Comparison of ENCODE assay signal across 21 cellular contexts in the genomic region with DNA sequence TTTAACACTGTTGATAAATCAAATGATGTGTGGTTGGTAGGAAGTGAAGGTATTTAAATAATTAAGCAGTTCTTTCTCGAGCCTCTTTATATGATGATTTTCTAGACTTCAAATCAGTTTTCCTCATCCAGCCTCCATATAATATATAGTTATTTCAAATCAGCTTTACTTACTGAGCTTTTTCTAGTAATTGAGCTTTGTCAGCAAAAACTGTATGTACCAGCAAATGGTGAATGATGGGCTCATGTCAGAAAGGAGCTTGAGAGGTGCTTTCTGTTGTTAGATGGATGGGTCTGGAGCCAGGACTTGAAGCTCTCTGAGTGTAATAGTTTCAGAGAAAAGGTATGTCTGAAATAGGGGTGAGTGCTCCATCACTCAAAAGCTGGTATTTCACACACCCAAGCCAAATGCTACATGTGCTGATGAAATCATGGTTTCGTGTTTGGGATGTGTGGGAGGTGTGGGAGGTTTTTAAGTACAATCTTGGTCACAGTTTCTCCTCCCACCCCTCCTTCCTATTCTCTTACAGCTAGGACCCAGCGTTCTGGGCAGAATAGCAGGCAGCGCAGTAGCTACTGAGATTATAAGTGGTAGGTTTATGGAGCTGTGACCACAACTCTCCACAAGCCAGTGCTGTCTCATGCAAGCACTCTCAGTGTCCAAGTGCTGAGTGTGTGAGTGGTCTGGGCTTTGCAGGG. TPM values are rescaled to one million over a fixed set of nuclear protein-coding genes. Genes with fewer than 3 reads are reported as not detected.
DNase-seq lines count a peak whose midpoint lies in the region; ATAC-seq and TF ChIP-seq lines count a peak whose summit lies in the region.
"Had no signal": no experiment of that assay in that cellular context is flagged by ENCODE, and none has a peak within 500 bp of the region (broad histone marks: within the 10 kb centered on the region; RNA-seq: fewer than 3 reads in every experiment).

No MANE protein-coding gene starts in this region.

- intact Hi-C loops in activated T-helper 2 cell treated with anti-CD3 and anti-CD28 coated beads, Interferon-gamma antibody, Interleukin-2, Interleukin-4, amounts not matched to agents 10 μg/mL and 5 μg/mL and 100 μg/mL, durations not matched to agents 14 hours and 24 hours and 36 hours (cut with micrococcal nuclease) = no loop called here

- no peak overlapping the region for H2BK15ac ChIP-seq in mesenchymal stem cell (ENCODE audit: low read depth, poor library complexity, severe bottlenecking)

- H3K36me3 ChIP-seq in mesenchymal stem cell (ENCODE audit: control insufficient read depth in 1 of 2, insufficient read depth in 2 of 2, low read depth in 1 of 2, low read length in 2 of 2) = no peaks in the 10 kb centered on the region
- H3K36me3 ChIP-seq: prostate gland had no signal

- peaks cover 15% of the 10 kb centered on the region for H3K27me3 Mint-ChIP-seq in T-helper 17 cell
- H3K27me3 Mint-ChIP-seq in activated T-helper 2 cell treated with anti-CD3 and anti-CD28 coated beads, Interferon-gamma antibody, Interleukin-2, Interleukin-4, amounts not matched to agents 10 μg/mL and 5 μg/mL and 100 μg/mL, durations not matched to agents 14 hours and 24 hours and 36 hours (ENCODE audit: low read depth) = peaks cover 8% of the 10 kb centered on the region

- H4K8ac ChIP-seq in mesenchymal stem cell (ENCODE audit: low read length) = no peak overlapping the region

- peaks cover 0 to 13% of the 10 kb centered on the region in 2 experiments for H3K27me3 ChIP-seq in mesenchymal stem cell (ENCODE audit: control insufficient read depth in 1 of 2, insufficient read depth in 1 of 2, low read length in 2 of 2)
- H3K27me3 ChIP-seq: testis had no signal

- H3K4ac ChIP-seq in mesenchymal stem cell (ENCODE audit: low read depth in 1 of 2, low read length in 2 of 2) = no peak overlapping the region

- no peak overlapping the region for H3K14ac ChIP-seq in mesenchymal stem cell (ENCODE audit: low read length in 2 of 2)

- no peak overlapping the region for H2BK120ac ChIP-seq in mesenchymal stem cell (ENCODE audit: low read depth, low read length)

- H3K4me1 Mint-ChIP-seq in T-helper 17 cell = no peaks in the 10 kb centered on the region
- H3K4me1 Mint-ChIP-seq in activated T-helper 2 cell treated with anti-CD3 and anti-CD28 coated beads, Interferon-gamma antibody, Interleukin-2, Interleukin-4, amounts not matched to agents 10 μg/mL and 5 μg/mL and 100 μg/mL, durations not matched to agents 14 hours and 24 hours and 36 hours (ENCODE audit: low read depth) = no peaks in the 10 kb centered on the region
- H3K4me1 Mint-ChIP-seq: natural killer cell had no signal

- no peak overlapping the region for H2AFZ ChIP-seq in mesenchymal stem cell (ENCODE audit: low read depth, low read length)

- H3K4me3 ChIP-seq in GM12865 (ENCODE audit: low read depth, low read length) (no peak overlapping the region), mesenchymal stem cell (ENCODE audit: insufficient read depth in 1 of 2, low read depth in 1 of 2, low read length in 2 of 2) (no peak overlapping the region)
- H3K4me3 ChIP-seq: prostate gland, testis had no signal

- no peak overlapping the region for H3K27ac ChIP-seq in mesenchymal stem cell (ENCODE audit: low read length, poor library complexity, severe bottlenecking)
- H3K27ac ChIP-seq: foreskin keratinocyte, prostate gland, testis had no signal

- DNase-seq in GM12865 (ENCODE audit: low read depth) (peak; percentile 20), T-helper 17 cell (no peak), mesenchymal stem cell (peak; percentile 50), NCI-H510A (lab: John Stamatoyannopoulos, UW) (no peak), NCI-H2171 (lab: John Stamatoyannopoulos, UW) (no peak), NCI-H524 (lab: John Stamatoyannopoulos, UW) (no peak)
- no peak for DNase-seq in activated T-helper 2 cell treated with anti-CD3 and anti-CD28 coated beads, Interferon-gamma antibody, Interleukin-2, Interleukin-4, amounts not matched to agents 10 μg/mL and 5 μg/mL and 100 μg/mL, durations not matched to agents 14 hours and 24 hours and 36 hours (ENCODE audit: low spot score)
- DNase-seq: activated CD4-positive, CD25-positive, alpha-beta regulatory T cell treated with anti-CD3 and anti-CD28 coated beads, Interleukin-2, amount 50 U/mL, for 72 hours; activated T-cell treated with anti-CD3 and anti-CD28 coated beads for 4 hours; caudate nucleus; effector memory CD8-positive, alpha-beta T cell; foreskin keratinocyte; natural killer cell; NCI-H2029; NCI-H82; stimulated activated CD4-positive, alpha-beta T cell treated with anti-CD3 and anti-CD28 coated beads, Interleukin-15, amount 100 ng/mL, for 24 hours; T-helper 2 cell; testis had no signal

- 38% methylated on average over 2 of the region's 4 CpGs for WGBS in mesenchymal stem cell

- H3K4me1 ChIP-seq in mesenchymal stem cell (ENCODE audit: control insufficient read depth, insufficient read depth, low read depth, low read length) = no peaks in the 10 kb centered on the region
- H3K4me1 ChIP-seq: foreskin keratinocyte, prostate gland, testis had no signal

- H3K18ac ChIP-seq in mesenchymal stem cell (ENCODE audit: low read depth in 1 of 2, low read length in 2 of 2) = peak overlapping the region in 1 of 2 experiments; percentile 0

- no peak for TF ChIP-seq CTCF in GM12865 (IDR thresholded peaks at IDR 0.05; ENCODE audit: insufficient read depth, low read depth, low read length, missing control alignments)

- no peak overlapping the region for H4K91ac ChIP-seq in mesenchymal stem cell (ENCODE audit: low read length)

- H3K36me3 Mint-ChIP-seq in T-helper 17 cell (ENCODE audit: low read depth) = no peaks in the 10 kb centered on the region
- H3K36me3 Mint-ChIP-seq in activated T-helper 2 cell treated with anti-CD3 and anti-CD28 coated beads, Interferon-gamma antibody, Interleukin-2, Interleukin-4, amounts not matched to agents 10 μg/mL and 5 μg/mL and 100 μg/mL, durations not matched to agents 14 hours and 24 hours and 36 hours (ENCODE audit: low read depth) = no peaks in the 10 kb centered on the region
- H3K36me3 Mint-ChIP-seq: activated naive CD4-positive, alpha-beta T cell treated with anti-CD3 and anti-CD28 coated beads, Interleukin-2, amount 50 U/mL, for 72 hours; natural killer cell had no signal

- H3K4me2 ChIP-seq in mesenchymal stem cell (ENCODE audit: low read length, poor library complexity, severe bottlenecking) = no peak overlapping the region

- peak overlapping the region in 1 of 2 experiments; percentile 6 for H2BK12ac ChIP-seq in mesenchymal stem cell (ENCODE audit: low read length in 2 of 2)

- H3K9me3 ChIP-seq in T-helper 17 cell (ENCODE audit: control insufficient read depth, low read length, poor library complexity, severe bottlenecking) (no peaks in the 10 kb centered on the region), mesenchymal stem cell (ENCODE audit: control insufficient read depth, low read length) (no peaks in the 10 kb centered on the region)
- H3K9me3 ChIP-seq: prostate gland, testis had no signal

- H2BK5ac ChIP-seq in mesenchymal stem cell (ENCODE audit: low read depth, low read length, poor library complexity, severe bottlenecking) = no peak overlapping the region

- ATAC-seq in HG02763 (IDR thresholded peaks at IDR 0.05; ENCODE audit: unreplicated experiment) (peak; percentile 56), T-helper 17 cell (no peak)
- ATAC-seq: effector memory CD8-positive, alpha-beta T cell; foreskin keratinocyte; natural killer cell had no signal

- peak overlapping the region; percentile 6 for H3K27ac Mint-ChIP-seq in T-helper 17 cell
- no peak overlapping the region for H3K27ac Mint-ChIP-seq in activated T-helper 2 cell treated with anti-CD3 and anti-CD28 coated beads, Interferon-gamma antibody, Interleukin-2, Interleukin-4, amounts not matched to agents 10 μg/mL and 5 μg/mL and 100 μg/mL, durations not matched to agents 14 hours and 24 hours and 36 hours
- H3K27ac Mint-ChIP-seq: effector memory CD8-positive, alpha-beta T cell; natural killer cell had no signal

- peak overlapping the region; percentile 10 for H3K9ac ChIP-seq in mesenchymal stem cell (ENCODE audit: low read length)

- no peak overlapping the region for H2AK5ac ChIP-seq in mesenchymal stem cell (ENCODE audit: low read length, severe bottlenecking)

- no peak overlapping the region for H3K4me3 Mint-ChIP-seq in T-helper 17 cell
- H3K4me3 Mint-ChIP-seq in activated T-helper 2 cell treated with anti-CD3 and anti-CD28 coated beads, Interferon-gamma antibody, Interleukin-2, Interleukin-4, amounts not matched to agents 10 μg/mL and 5 μg/mL and 100 μg/mL, durations not matched to agents 14 hours and 24 hours and 36 hours (ENCODE audit: low read depth) = no peak overlapping the region
- H3K4me3 Mint-ChIP-seq: effector memory CD8-positive, alpha-beta T cell; natural killer cell had no signal

- no peaks in the 10 kb centered on the region for H3K79me1 ChIP-seq in mesenchymal stem cell (replicated peaks; ENCODE audit: low read length, poor library complexity, severe bottlenecking)

- H3K23ac ChIP-seq in mesenchymal stem cell (ENCODE audit: low read length in 2 of 2) = no peak overlapping the region

- H3K9me3 Mint-ChIP-seq in activated T-helper 2 cell treated with anti-CD3 and anti-CD28 coated beads, Interferon-gamma antibody, Interleukin-2, Interleukin-4, amounts not matched to agents 10 μg/mL and 5 μg/mL and 100 μg/mL, durations not matched to agents 14 hours and 24 hours and 36 hours = no peaks in the 10 kb centered on the region
- H3K9me3 Mint-ChIP-seq: activated naive CD4-positive, alpha-beta T cell treated with anti-CD3 and anti-CD28 coated beads, Interleukin-2, amount 50 U/mL, for 72 hours; effector memory CD8-positive, alpha-beta T cell; natural killer cell had no signal

RNA-seq across cellular contexts. Expression of gene LRMDA, which starts 55.8 kb away (rescaled TPM):
- total RNA-seq in T-helper 17 cell = not detected
- polyA plus RNA-seq in mesenchymal stem cell (2013, experiment 1 of 2) = 3.8 TPM
- polyA plus RNA-seq in mesenchymal stem cell (2013, experiment 2 of 2) = 5.7 TPM
- total RNA-seq in activated T-helper 2 cell treated with anti-CD3 and anti-CD28 coated beads, Interferon-gamma antibody, Interleukin-2, Interleukin-4, amounts not matched to agents 10 μg/mL and 5 μg/mL and 100 μg/mL, durations not matched to agents 14 hours and 24 hours and 36 hours = not detected in 2 replicates
- total RNA-seq: activated naive CD4-positive, alpha-beta T cell treated with anti-CD3 and anti-CD28 coated beads, Interleukin-2, amount 50 U/mL, for 72 hours; foreskin keratinocyte had no signal
- polyA plus RNA-seq: foreskin keratinocyte had no signal

Comparison
In these comparisons a context has a peak if more than half of its experiments do, and no peak if none do; other contexts are left out.
1. DNase-seq: peak in GM12865 (single experiment) and mesenchymal stem cell (single experiment); none in T-helper 17 cell (0 of 3), activated T-helper 2 cell treated with anti-CD3 and anti-CD28 coated beads, Interferon-gamma antibody, Interleukin-2, Interleukin-4, amounts not matched to agents 10 μg/mL and 5 μg/mL and 100 μg/mL, durations not matched to agents 14 hours and 24 hours and 36 hours (single experiment), NCI-H510A (single experiment), NCI-H2171 (single experiment) and NCI-H524 (0 of 2).